In the genomic region with DNA sequence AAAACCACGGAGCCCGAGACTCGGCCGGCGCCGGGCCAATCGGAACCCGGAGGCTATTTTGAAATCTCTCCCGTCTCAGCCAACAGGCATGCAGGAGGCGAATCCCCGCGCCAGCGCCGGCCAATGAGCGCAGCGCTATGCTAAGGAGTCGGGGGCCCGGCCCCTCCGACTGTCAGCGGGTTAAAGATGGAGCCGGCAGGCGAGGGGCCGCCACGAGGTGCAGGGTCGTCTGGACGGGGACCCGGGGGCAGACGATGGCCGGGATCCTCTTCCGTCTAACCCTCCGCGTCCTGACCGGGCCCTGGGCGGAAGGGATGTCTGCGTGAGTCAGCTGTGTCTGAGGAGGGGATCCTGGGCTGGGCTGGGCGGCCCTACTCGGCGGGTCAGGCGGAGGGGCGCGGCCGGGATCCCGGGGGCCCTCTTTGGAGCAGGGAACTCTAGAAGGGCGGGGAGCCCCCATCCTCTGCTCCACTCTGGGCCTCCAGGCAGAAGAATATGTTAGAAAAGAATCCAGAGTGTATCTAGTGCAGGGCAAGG, we compare ENCODE assay signal across 8 cellular contexts. TPM values are rescaled to one million over a fixed set of nuclear protein-coding genes. Genes with fewer than 3 reads are reported as not detected.
A peak's percentile ranks its signal among the peaks of the same experiment; 100 is the strongest.
DNase-seq lines count a peak whose midpoint lies in the region; ATAC-seq and TF ChIP-seq lines count a peak whose summit lies in the region.

No MANE protein-coding gene starts in this region.

- peak overlapping the region; percentile 82 for H3K4me3 ChIP-seq in HFF-Myc (replicated peaks; ENCODE audit: low read depth, low read length)
- H3K4me3 ChIP-seq in upper lobe of left lung, result peak overlapping the region; percentile 51 to 60 (median 58)

- H3K9me3 ChIP-seq in upper lobe of left lung, result no peaks in the 10 kb centered on the region

- peaks cover 0 to 13% (median 0%) of the 10 kb centered on the region in 4 donors for H3K36me3 ChIP-seq in upper lobe of left lung

- WGBS in upper lobe of left lung, 2 donors, result 0 to 1% methylated on average over 20 to 30 of the region's 44 CpGs

- no peak for TF ChIP-seq EP300 in upper lobe of left lung (IDR thresholded peaks at IDR 0.05)

- H3K4me1 ChIP-seq in upper lobe of left lung, result peaks cover 16 to 29% (median 19%) of the 10 kb centered on the region in 4 donors

- H3K27ac ChIP-seq in upper lobe of left lung, result peak overlapping the region in 3 of 4 donors; percentile 17 to 49 (median 36)

- TF ChIP-seq POLR2A in GM10847 (IDR thresholded peaks at IDR 0.05; ENCODE audit: extremely low read depth, insufficient read length) (peak; percentile 61), upper lobe of left lung (IDR thresholded peaks at IDR 0.05) (no peak)

- no peaks in the 10 kb centered on the region for H3K27me3 ChIP-seq in upper lobe of left lung

- DNase-seq in HFF-Myc (ENCODE audit: extremely low read depth, low read depth) (peak; percentile 51), NCI-H1048 (lab: John Stamatoyannopoulos, UW) (peak; percentile 84), SW 1271 (lab: John Stamatoyannopoulos, UW) (peak; percentile 54 to 75), left cardiac atrium (peak; percentile 91), posterior vena cava (ENCODE audit: low spot score) (peak; percentile 97), upper lobe of left lung (peak; percentile 95 to 97)
- DNase-seq in activated naive CD8-positive, alpha-beta T cell treated with anti-CD3 and anti-CD28 coated beads, Interleukin-2, amount 50 U/mL, for 16 hours (ENCODE audit: low read depth, low spot score), result peak; percentile 47

- TF ChIP-seq CTCF in HFF-Myc (IDR thresholded peaks at IDR 0.05; ENCODE audit: low read depth, low read length, missing control alignments), result no peak
- no peak for TF ChIP-seq CTCF in upper lobe of left lung (IDR thresholded peaks at IDR 0.05)

- intact Hi-C loops in left cardiac atrium (cut with DNase I), result no loop called here
- intact Hi-C loops in posterior vena cava (cut with DNase I), result no loop called here

- ATAC-seq in left cardiac atrium (peak; percentile 95 to 97), upper lobe of left lung (ENCODE audit: low FRiP score in 2 of 2) (peak; percentile 88 to 96)

RNA-seq across cellular contexts. Expression of a gene that starts 10.0 kb away (rescaled TPM):
- 10 to 100 TPM; 38.7 to 44.3 TPM for total RNA-seq in left cardiac atrium
- total RNA-seq in posterior vena cava, result 10 to 100 TPM; 27.8 to 33.1 TPM
- 10 to 100 TPM in 5 of 6 donors, 1 to 10 TPM in 1; 3.1 to 73.1 (median 38.9) TPM for total RNA-seq in upper lobe of left lung

RNA-seq across cellular contexts. Expression of a gene that starts 13.7 kb away (rescaled TPM):
- total RNA-seq in left cardiac atrium (10 to 100 TPM; 21.0 to 23.2 TPM), posterior vena cava (10 to 100 TPM; 28.9 to 29.5 TPM), upper lobe of left lung (100 to 1,000 TPM in 1 of 6 donors, 10 to 100 TPM in 5; 40.4 to 107 (median 48.4) TPM)

RNA-seq across cellular contexts. Expression of a gene that starts 19.5 kb away (rescaled TPM):
- total RNA-seq in left cardiac atrium (under 1 TPM; 0.18 to 0.44 TPM), posterior vena cava (under 1 TPM; 0.23 to 0.38 TPM), upper lobe of left lung (1 to 10 TPM in 2 of 6 donors, under 1 TPM in 2, not detected in 2; 0.26 to 4.2 (median 0.97) TPM)

RNA-seq across cellular contexts. Expression of a gene that starts 22.3 kb away (rescaled TPM):
- 1 to 10 TPM; 5.7 to 6.4 TPM for total RNA-seq in left cardiac atrium
- 1 to 10 TPM; 7.1 to 8.5 TPM for total RNA-seq in posterior vena cava
- 10 to 100 TPM; 22.2 to 47.4 (median 28.3) TPM for total RNA-seq in upper lobe of left lung

Comparison
In these comparisons a context has a peak if more than half of its experiments do, and no peak if none do; other contexts are left out.
1. Peak in every context shown above with its lines: DNase-seq, ATAC-seq, H3K4me3 ChIP-seq and H3K27ac ChIP-seq.
2. DNase-seq: peak in every context shown above with its lines; median percentile 97 in posterior vena cava; 96 in upper lobe of left lung; 91 in left cardiac atrium; 84 in NCI-H1048; 64 in SW 1271; 51 in HFF-Myc; 47 in activated naive CD8-positive, alpha-beta T cell treated with anti-CD3 and anti-CD28 coated beads, Interleukin-2, amount 50 U/mL, for 16 hours.